Comparison of ENCODE assay signal across 8 cellular contexts in the genomic region with DNA sequence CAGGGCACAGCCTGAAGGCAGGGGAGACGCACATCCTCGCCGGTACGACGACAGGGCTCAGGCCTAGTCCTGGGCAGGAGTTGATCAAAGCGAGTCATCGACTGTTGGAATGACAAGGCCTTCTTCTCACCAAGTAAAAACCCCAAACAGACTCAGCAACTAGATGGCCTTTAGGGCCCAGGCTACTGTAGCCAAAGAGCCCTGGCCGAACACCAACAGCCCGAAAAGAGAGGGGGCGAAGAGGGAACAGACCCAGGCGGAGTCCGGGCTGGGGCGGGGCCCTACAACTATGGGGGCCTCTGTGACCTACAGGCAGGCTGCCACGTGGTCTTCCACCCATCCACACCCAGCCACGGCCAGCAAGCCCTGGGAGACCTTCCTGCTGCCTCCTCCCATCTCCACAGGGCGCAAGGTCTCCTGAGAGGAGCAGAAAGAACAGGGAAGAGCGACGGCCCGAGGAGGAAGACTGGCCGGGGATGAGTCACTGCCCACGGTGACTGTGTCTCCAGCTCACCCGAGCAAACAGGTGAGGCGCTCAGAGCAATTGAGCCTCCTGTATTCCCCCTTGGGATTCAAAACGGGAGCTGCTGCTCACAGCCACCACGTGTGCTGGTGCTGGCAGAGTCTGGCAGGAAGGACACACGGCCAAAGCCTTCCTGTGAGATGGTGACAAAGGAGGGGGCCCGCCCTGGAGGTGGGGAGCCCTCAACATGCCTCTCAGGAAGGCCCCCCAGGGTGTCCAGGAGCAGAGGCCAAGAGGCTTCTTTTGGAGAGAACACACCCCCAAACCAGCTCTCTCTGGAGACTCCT. TPM values are rescaled to one million over a fixed set of nuclear protein-coding genes. Genes with fewer than 3 reads are reported as not detected.
DNase-seq lines count a peak whose midpoint lies in the region; ATAC-seq, FAIRE-seq and TF ChIP-seq lines count a peak whose summit lies in the region.

No MANE protein-coding gene starts in this region.

- peak; percentile 93 for FAIRE-seq in keratinocyte (lab: Jason Lieb, UNC)

- peaks cover 56% of the 10 kb centered on the region for H3K79me2 ChIP-seq in keratinocyte (ENCODE audit: control insufficient read depth, insufficient read depth, low read length)

- peak overlapping the region; percentile 77 for H3K9ac ChIP-seq in keratinocyte (ENCODE audit: control insufficient read depth, extremely low read depth, insufficient read depth, low read length)

- no peaks in the 10 kb centered on the region for H3K9me3 ChIP-seq in keratinocyte (ENCODE audit: control insufficient read depth, low read depth, low read length)
- no peaks in the 10 kb centered on the region for H3K9me3 ChIP-seq in upper lobe of right lung

- H3K27ac Mint-ChIP-seq in activated naive CD4-positive, alpha-beta T cell treated with anti-CD3 and anti-CD28 coated beads for 36 hours, result peak overlapping the region; percentile 75

- no peak for ATAC-seq in upper lobe of right lung
- ATAC-seq in GM18858 (IDR thresholded peaks at IDR 0.05; ENCODE audit: unreplicated experiment), result no peak

- intact Hi-C loops in activated naive CD4-positive, alpha-beta T cell treated with anti-CD3 and anti-CD28 coated beads for 36 hours (cut with micrococcal nuclease), result no loop called here
- intact Hi-C loops in upper lobe of right lung (cut with DNase I), result no loop called here

- CTCF ChIA-PET in activated naive CD4-positive, alpha-beta T cell treated with anti-CD3 and anti-CD28 coated beads for 36 hours (lab: Charles Lee), result no interaction called here

- peaks cover 6% of the 10 kb centered on the region for H3K9me1 ChIP-seq in keratinocyte (ENCODE audit: control insufficient read depth, extremely low read depth, insufficient read depth, low read length)

- H3K36me3 ChIP-seq in keratinocyte (ENCODE audit: control insufficient read depth in 2 of 2, extremely low read depth in 1 of 2, insufficient read depth in 2 of 2, low read length in 2 of 2), result peaks cover 55 to 80% of the 10 kb centered on the region in 2 experiments
- H3K36me3 ChIP-seq in upper lobe of right lung, result peaks cover 87% of the 10 kb centered on the region

- no peak overlapping the region for H2AFZ ChIP-seq in keratinocyte (ENCODE audit: control insufficient read depth, low read length)

- H3K4me1 ChIP-seq in keratinocyte (ENCODE audit: control insufficient read depth, extremely low read depth, insufficient read depth, low read length) (peaks cover 41% of the 10 kb centered on the region), upper lobe of right lung (peaks cover 40% of the 10 kb centered on the region)

- dilution Hi-C loops in keratinocyte (cut with MboI; ENCODE audit: extremely low pct_ligation_motif_present, low sequenced_read_pairs), result no loop called here

- peaks cover 33% of the 10 kb centered on the region for H4K20me1 ChIP-seq in keratinocyte (ENCODE audit: control insufficient read depth, extremely low read depth, insufficient read depth, low read length)

- no peaks in the 10 kb centered on the region for H3K9me3 Mint-ChIP-seq in activated naive CD4-positive, alpha-beta T cell treated with anti-CD3 and anti-CD28 coated beads for 36 hours

- TF ChIP-seq CTCF in keratinocyte (optimal IDR thresholded peaks at IDR 0.05 in 1 of 3, IDR thresholded peaks at IDR 0.05 in 1 of 3, conservative IDR thresholded peaks at IDR 0.05 in 1 of 3; ENCODE audit: extremely low read depth in 1 of 3, insufficient read depth in 2 of 3, low read length in 3 of 3) (no peak), upper lobe of right lung (IDR thresholded peaks at IDR 0.05) (no peak)

- DNase-seq in activated naive CD4-positive, alpha-beta T cell treated with anti-CD3 and anti-CD28 coated beads for 36 hours, result no peak
- no peak for DNase-seq in activated naive CD4-positive, alpha-beta T cell treated with anti-CD3 and anti-CD28 coated beads, Interleukin-2, amount 50 U/mL, for 16 hours
- DNase-seq in keratinocyte (ENCODE audit: low read depth, low spot score) (peak; percentile 73), upper lobe of right lung (no peak), ecto neural progenitor cell (ENCODE audit: low spot score) (no peak), superior temporal gyrus (ENCODE audit: extremely low spot score) (no peak)

- H3K27me3 Mint-ChIP-seq in activated naive CD4-positive, alpha-beta T cell treated with anti-CD3 and anti-CD28 coated beads for 36 hours (ENCODE audit: low read depth), result no peaks in the 10 kb centered on the region

- peak overlapping the region; percentile 50 for H3K4me2 ChIP-seq in keratinocyte (ENCODE audit: control insufficient read depth, extremely low read depth, insufficient read depth, low read depth, low read length)

- H3K27me3 ChIP-seq in keratinocyte (ENCODE audit: control insufficient read depth, extremely low read depth, insufficient read depth, low read length) (no peaks in the 10 kb centered on the region), upper lobe of right lung (no peaks in the 10 kb centered on the region)

- H3K4me3 Mint-ChIP-seq in activated naive CD4-positive, alpha-beta T cell treated with anti-CD3 and anti-CD28 coated beads for 36 hours, result no peak overlapping the region

- H3K4me1 Mint-ChIP-seq in activated naive CD4-positive, alpha-beta T cell treated with anti-CD3 and anti-CD28 coated beads for 36 hours (ENCODE audit: low read depth), result peaks cover 22% of the 10 kb centered on the region

- H3K4me3 ChIP-seq in keratinocyte (ENCODE audit: control insufficient read depth in 2 of 3, extremely low read depth in 1 of 3, insufficient read depth in 2 of 3, low read depth in 1 of 3, low read length in 3 of 3) (no peak overlapping the region), upper lobe of right lung (no peak overlapping the region)

- peaks cover 43% of the 10 kb centered on the region for H3K36me3 Mint-ChIP-seq in activated naive CD4-positive, alpha-beta T cell treated with anti-CD3 and anti-CD28 coated beads for 36 hours (ENCODE audit: low read depth)

- H3K27ac ChIP-seq in angular gyrus (ENCODE audit: low read depth, low read length) (peak overlapping the region; percentile 62), keratinocyte (ENCODE audit: control insufficient read depth, insufficient read depth, low read length) (peak overlapping the region; percentile 92), upper lobe of right lung (peak overlapping the region; percentile 42)

RNA-seq across cellular contexts. Expression of a gene that starts 17.7 kb away (rescaled TPM):
- total RNA-seq in activated naive CD4-positive, alpha-beta T cell treated with anti-CD3 and anti-CD28 coated beads for 36 hours, result 10 to 100 TPM; 15.2 to 18.3 TPM
- 35.7 to 112 TPM (median 40.7 TPM) in 3 replicates for polyA plus RNA-seq in keratinocyte
- 2.3 TPM for polyA plus RNA-seq in keratinocyte (2011; ENCODE audit: low read depth)
- 10.9 and 32.0 TPM in 2 replicates for polyA plus RNA-seq in keratinocyte (2011; cell fraction: cytosol; rRNA removed)
- 83.4 and 104 TPM in 2 replicates for polyA plus RNA-seq in keratinocyte (2011; cell fraction: nucleus; rRNA removed)
- polyA plus RNA-seq in keratinocyte (2012; ENCODE audit: low replicate concordance), result 17.6 and 73.8 TPM in 2 replicates
- polyA minus RNA-seq in keratinocyte, result 53.8 to 107 TPM (median 83.5 TPM) in 3 replicates
- polyA minus RNA-seq in keratinocyte (2011; cell fraction: cytosol; rRNA and poly(A)+ RNA removed), result 181 TPM
- polyA minus RNA-seq in keratinocyte (2011; cell fraction: nucleus; rRNA and poly(A)+ RNA removed), result 161 and 170 TPM in 2 replicates
- total RNA-seq in upper lobe of right lung, result 77.5 TPM

RNA-seq across cellular contexts. Expression of a gene that starts 26.9 kb away (rescaled TPM):
- 100 to 1,000 TPM in 1 of 2 experiments, 10 to 100 TPM in 1; 99.8 to 100 TPM for total RNA-seq in activated naive CD4-positive, alpha-beta T cell treated with anti-CD3 and anti-CD28 coated beads for 36 hours
- 61.8 to 173 TPM (median 86.0 TPM) in 3 replicates for polyA plus RNA-seq in keratinocyte
- polyA plus RNA-seq in keratinocyte (2011; ENCODE audit: low read depth), result 33.8 TPM
- polyA plus RNA-seq in keratinocyte (2011; cell fraction: cytosol; rRNA removed), result 123 and 135 TPM in 2 replicates
- 286 and 337 TPM in 2 replicates for polyA plus RNA-seq in keratinocyte (2011; cell fraction: nucleus; rRNA removed)
- 88.4 and 107 TPM in 2 replicates for polyA plus RNA-seq in keratinocyte (2012; ENCODE audit: low replicate concordance)
- polyA minus RNA-seq in keratinocyte, result 75.4 to 226 TPM (median 76.3 TPM) in 3 replicates
- polyA minus RNA-seq in keratinocyte (2011; cell fraction: cytosol; rRNA and poly(A)+ RNA removed), result 74.2 TPM
- polyA minus RNA-seq in keratinocyte (2011; cell fraction: nucleus; rRNA and poly(A)+ RNA removed), result 57.8 and 84.6 TPM in 2 replicates
- 150 TPM for total RNA-seq in upper lobe of right lung

RNA-seq across cellular contexts. Expression of a gene that starts 33.9 kb away (rescaled TPM):
- total RNA-seq in activated naive CD4-positive, alpha-beta T cell treated with anti-CD3 and anti-CD28 coated beads for 36 hours, result 10 to 100 TPM; 40.7 to 43.9 TPM
- polyA plus RNA-seq in keratinocyte, result 14.0 to 24.8 TPM (median 19.2 TPM) in 3 replicates
- polyA plus RNA-seq in keratinocyte (2011; ENCODE audit: low read depth), result 7.6 TPM
- 3.2 and 6.1 TPM in 2 replicates for polyA plus RNA-seq in keratinocyte (2011; cell fraction: cytosol; rRNA removed)
- 85.5 and 116 TPM in 2 replicates for polyA plus RNA-seq in keratinocyte (2011; cell fraction: nucleus; rRNA removed)
- 7.8 and 13.8 TPM in 2 replicates for polyA plus RNA-seq in keratinocyte (2012; ENCODE audit: low replicate concordance)
- 13.4 to 15.4 TPM (median 13.8 TPM) in 3 replicates for polyA minus RNA-seq in keratinocyte
- polyA minus RNA-seq in keratinocyte (2011; cell fraction: cytosol; rRNA and poly(A)+ RNA removed), result 11.7 TPM
- 23.3 and 29.9 TPM in 2 replicates for polyA minus RNA-seq in keratinocyte (2011; cell fraction: nucleus; rRNA and poly(A)+ RNA removed)
- 50.5 TPM for total RNA-seq in upper lobe of right lung

Comparison
In these comparisons a context has a peak if more than half of its experiments do, and no peak if none do; other contexts are left out.
1. H3K27ac ChIP-seq: peak in every context shown above with its lines; median percentile 92 in keratinocyte; 62 in angular gyrus; 42 in upper lobe of right lung.